ENCODE assay signal across 20 cellular contexts in genomic region chr22:32311551-32312071, GRCh38. TPM values are rescaled to one million over a fixed set of nuclear protein-coding genes. Genes with fewer than 3 reads are reported as not detected.
"Had no signal": no experiment of that assay in that cellular context is flagged by ENCODE, and none has a peak within 500 bp of the region (broad histone marks: within the 10 kb centered on the region; RNA-seq: fewer than 3 reads in every experiment).

No MANE protein-coding gene starts in this region.

- H3K4me1 ChIP-seq: colonic mucosa, vagina had no signal

- H3K27ac ChIP-seq: cardiac muscle cell, colonic mucosa, vagina, VCaP had no signal

- H3K4me3 ChIP-seq: cardiac muscle cell, colonic mucosa, vagina had no signal

- ATAC-seq: stimulated activated naive CD8-positive, alpha-beta T cell treated with anti-CD3 and anti-CD28 coated beads, Interleukin-15, amount 100 ng/mL, for 72 hours had no signal

- DNase-seq: activated naive CD4-positive, alpha-beta T cell treated with anti-CD3 and anti-CD28 coated beads, Interleukin-2, amount 10 ng/mL, durations not matched to agents 7 days and 5 days; activated T-cell treated with anti-CD3 and anti-CD28 coated beads for 4 hours; colonic mucosa; effector CD8-positive, alpha-beta T cell; kidney glomerular epithelial cell; nephron progenitor cell; stimulated activated CD4-positive, alpha-beta T cell treated with anti-CD3 and anti-CD28 coated beads, Interleukin-15, amount 100 ng/mL, for 24 hours; stimulated activated CD4-positive, alpha-beta T cell treated with anti-CD3 and anti-CD28 coated beads, Interleukin-4, amount 100 ng/mL, for 24 hours; stimulated activated naive CD8-positive, alpha-beta T cell treated with anti-CD3 and anti-CD28 coated beads, Interleukin-15, amount 100 ng/mL, for 72 hours; T-helper 9 cell had no signal

- H3K9me3 ChIP-seq: colonic mucosa, vagina had no signal

- H3K27me3 ChIP-seq: cardiac muscle cell, colonic mucosa, vagina had no signal

- FAIRE-seq: frontal cortex had no signal

- H3K36me3 ChIP-seq: cardiac muscle cell, colonic mucosa, vagina had no signal

RNA-seq across cellular contexts. Expression of gene RFPL3, which starts 46.1 kb away (rescaled TPM):
- total RNA-seq: activated T-helper 2 cell treated with anti-CD3 and anti-CD28 coated beads, Interferon-gamma antibody, Interleukin-2, Interleukin-4, amounts not matched to agents 10 μg/mL and 5 μg/mL and 100 μg/mL, durations not matched to agents 14 hours and 24 hours and 36 hours; cardiac muscle cell; colonic mucosa; fibroblast of lung; frontal cortex; liver; mesenteric fat pad; osteoblast; vagina had no signal
- polyA plus RNA-seq: adipose tissue, cardiac muscle cell, fibroblast of lung, liver had no signal

RNA-seq across cellular contexts. Expression of gene SLC5A4, which starts 56.5 kb away (rescaled TPM):
- total RNA-seq: activated T-helper 2 cell treated with anti-CD3 and anti-CD28 coated beads, Interferon-gamma antibody, Interleukin-2, Interleukin-4, amounts not matched to agents 10 μg/mL and 5 μg/mL and 100 μg/mL, durations not matched to agents 14 hours and 24 hours and 36 hours; cardiac muscle cell; colonic mucosa; fibroblast of lung; frontal cortex; osteoblast had no signal
- polyA plus RNA-seq: cardiac muscle cell had no signal
